31 cellular contexts compared by ENCODE assay signal in genomic region chr12:110941391-110941790, GRCh38. TPM values are rescaled to one million over a fixed set of nuclear protein-coding genes. Genes with fewer than 3 reads are reported as not detected.
"Had no signal": no experiment of that assay in that cellular context is flagged by ENCODE, and none has a peak within 500 bp of the region (broad histone marks: within the 10 kb centered on the region; RNA-seq: fewer than 3 reads in every experiment).

No MANE protein-coding gene starts in this region.

- H3K27me3 ChIP-seq: Peyer's patch had no signal

- H3K4me3 ChIP-seq: Peyer's patch, SJSA1 had no signal

- FAIRE-seq: TTC549 had no signal

- DNase-seq: activated CD4-positive, alpha-beta T cell treated with anti-CD3 and anti-CD28 coated beads, Interleukin-2, amount 10 ng/mL, durations not matched to agents 24 days and 14 days; activated CD4-positive, alpha-beta T cell treated with anti-CD3 and anti-CD28 coated beads, Interleukin-2, amount 50 U/mL, for 4 hours; activated CD8-positive, alpha-beta memory T cell treated with anti-CD3 and anti-CD28 coated beads, Interleukin-2, amount 50 U/mL, for 4 hours; activated CD8-positive, alpha-beta T cell treated with anti-CD3 and anti-CD28 coated beads for 36 hours; activated effector memory CD4-positive, alpha-beta T cell treated with Interleukin-2 at 50 U/mL for 16 hours; activated naive CD4-positive, alpha-beta T cell treated with anti-CD3 and anti-CD28 coated beads, Interleukin-2, amount 50 U/mL, for 16 hours; activated naive CD8-positive, alpha-beta T cell treated with anti-CD3 and anti-CD28 coated beads for 36 hours; activated T-cell treated with anti-CD3 and anti-CD28 coated beads for 4 hours; activated T-cell treated with anti-CD3 and anti-CD28 coated beads, Interleukin-2, amount 50 U/mL, for 4 hours; amniotic stem cell; aorta; MM.1S; MV-4-11; NCI-H1092; NCI-H1436 treated with DMSO at 0.1 percent for 48 hours; NCI-H1694 treated with DMSO at 0.1 percent for 48 hours; NCI-H2029; NCI-H345; PC-3; Peyer's patch; RPMI8226; SHP77 treated with DMSO at 0.1 percent for 48 hours; SK-N-SH had no signal

- H3K27ac Mint-ChIP-seq: activated CD4-positive, alpha-beta T cell treated with anti-CD3 and anti-CD28 coated beads, Interleukin-2, amount 10 ng/mL, durations not matched to agents 24 days and 14 days; activated CD8-positive, alpha-beta T cell treated with anti-CD3 and anti-CD28 coated beads for 36 hours; activated naive CD8-positive, alpha-beta T cell treated with anti-CD3 and anti-CD28 coated beads for 36 hours; activated T-helper 1 cell treated with anti-CD3 and anti-CD28 coated beads, Interleukin-12 subunit alpha, Interleukin-12 subunit beta, Interleukin-2, Interleukin-4 antibody, amounts not matched to agents 30 ng/mL and 10 ng/mL and 1 ng/mL, durations not matched to agents 14 hours and 24 hours and 36 hours; T-helper 1 cell treated with Interleukin-12 subunit alpha and Interleukin-12 subunit beta and Interleukin-4 antibody, amounts not matched to agents 30 μg/mL and 1 μg/mL, for 36 hours; T-helper 2 cell treated with Interferon-gamma antibody and Interleukin-4, amounts not matched to agents 5 μg/mL and 100 μg/mL, for 36 hours had no signal

- H3K9ac ChIP-seq: KMS-11, SK-N-SH had no signal

- H3K4me1 Mint-ChIP-seq: activated CD4-positive, alpha-beta T cell treated with anti-CD3 and anti-CD28 coated beads, Interleukin-2, amount 10 ng/mL, durations not matched to agents 24 days and 14 days had no signal

- H3K9me3 ChIP-seq: SK-N-SH had no signal

- ATAC-seq: activated CD8-positive, alpha-beta T cell treated with anti-CD3 and anti-CD28 coated beads for 36 hours; activated T-cell treated with anti-CD3 and anti-CD28 coated beads, Interleukin-2, amount 50 U/mL, for 4 hours; PC-3 had no signal

- H3K4me3 Mint-ChIP-seq: activated CD4-positive, alpha-beta T cell treated with anti-CD3 and anti-CD28 coated beads, Interleukin-2, amount 10 ng/mL, durations not matched to agents 24 days and 14 days; activated CD8-positive, alpha-beta T cell treated with anti-CD3 and anti-CD28 coated beads for 36 hours; activated naive CD8-positive, alpha-beta T cell treated with anti-CD3 and anti-CD28 coated beads for 36 hours; activated T-cell treated with anti-CD3 and anti-CD28 coated beads, Interleukin-2, amount 50 U/mL, for 4 hours; activated T-helper 1 cell treated with anti-CD3 and anti-CD28 coated beads, Interleukin-12 subunit alpha, Interleukin-12 subunit beta, Interleukin-2, Interleukin-4 antibody, amounts not matched to agents 30 ng/mL and 10 ng/mL and 1 ng/mL, durations not matched to agents 14 hours and 24 hours and 36 hours; T-helper 1 cell treated with Interleukin-12 subunit alpha and Interleukin-12 subunit beta and Interleukin-4 antibody, amounts not matched to agents 30 μg/mL and 1 μg/mL, for 36 hours; T-helper 2 cell treated with Interferon-gamma antibody and Interleukin-4, amounts not matched to agents 5 μg/mL and 100 μg/mL, for 36 hours had no signal

- H3K4me1 ChIP-seq: Peyer's patch, SJSA1 had no signal

- H3K36me3 ChIP-seq: Peyer's patch, SJSA1 had no signal

- H3K27ac ChIP-seq: KMS-11, Peyer's patch, SJSA1 had no signal

- H3K4me2 ChIP-seq: KMS-11, SK-N-SH had no signal

RNA-seq across cellular contexts. Expression of gene MYL2, which starts 21.0 kb away (rescaled TPM):
- total RNA-seq: activated CD4-positive, alpha-beta T cell treated with anti-CD3 and anti-CD28 coated beads, Interleukin-2, amount 10 ng/mL, durations not matched to agents 24 days and 14 days; activated CD8-positive, alpha-beta T cell treated with anti-CD3 and anti-CD28 coated beads for 36 hours; activated naive CD8-positive, alpha-beta T cell treated with anti-CD3 and anti-CD28 coated beads for 36 hours; activated T-cell treated with anti-CD3 and anti-CD28 coated beads, Interleukin-2, amount 50 U/mL, for 4 hours; activated T-helper 1 cell treated with anti-CD3 and anti-CD28 coated beads, Interleukin-12 subunit alpha, Interleukin-12 subunit beta, Interleukin-2, Interleukin-4 antibody, amounts not matched to agents 30 ng/mL and 10 ng/mL and 1 ng/mL, durations not matched to agents 14 hours and 24 hours and 36 hours; LHCN-M2; NCI-H460; PC-3; Peyer's patch; SJSA1 had no signal
- polyA plus RNA-seq: SK-N-SH had no signal
